18 cellular contexts compared by ENCODE assay signal in genomic region chr4:130416228-130416627, GRCh38.
A peak's percentile ranks its signal among the peaks of the same experiment; 100 is the strongest.
DNase-seq lines count a peak whose midpoint lies in the region; ATAC-seq, FAIRE-seq and TF ChIP-seq lines count a peak whose summit lies in the region.
"Had no signal": no experiment of that assay in that cellular context is flagged by ENCODE, and none has a peak within 500 bp of the region (broad histone marks: within the 10 kb centered on the region; RNA-seq: fewer than 3 reads in every experiment).

No MANE protein-coding gene starts in this region.

- H3K79me2 ChIP-seq in HepG2 (ENCODE audit: insufficient read depth, low read length) = no peaks in the 10 kb centered on the region
- H3K79me2 ChIP-seq in K562 (ENCODE audit: control insufficient read depth, insufficient read depth, low read length) = no peaks in the 10 kb centered on the region

- H3K9me3 ChIP-seq in HepG2 (ENCODE audit: low read length) = no peaks in the 10 kb centered on the region
- H3K9me3 ChIP-seq in right lobe of liver = no peaks in the 10 kb centered on the region
- no peaks in the 10 kb centered on the region for H3K9me3 ChIP-seq in K562 (replicated peaks; ENCODE audit: control insufficient read depth, insufficient read depth, low read depth, low read length)
- H3K9me3 ChIP-seq in small intestine (ENCODE audit: control insufficient read depth, low read depth) = no peaks in the 10 kb centered on the region
- H3K9me3 ChIP-seq: HAP-1 had no signal

- in situ Hi-C loops in HepG2 (cut with HindIII; ENCODE audit: extremely low pct_ligation_motif_present, low pct_unique_long_range_greater_than_20kb) = no loop called here
- in situ Hi-C loops in K562 (cut with MboI) = no loop called here

- H3K36me3 ChIP-seq in HepG2 (replicated peaks in 1 of 2; ENCODE audit: control insufficient read depth in 1 of 2, insufficient read depth in 2 of 2, low read length in 2 of 2) (no peaks in the 10 kb centered on the region), right lobe of liver (no peaks in the 10 kb centered on the region), K562 (ENCODE audit: control insufficient read depth, insufficient read depth, low read length) (no peaks in the 10 kb centered on the region), small intestine (ENCODE audit: control insufficient read depth in 2 of 2, insufficient read depth in 2 of 2, low read length in 2 of 2) (no peaks in the 10 kb centered on the region)
- H3K36me3 ChIP-seq: HAP-1 had no signal

- H3K4me3 ChIP-seq in HepG2 (replicated peaks in 1 of 3; ENCODE audit: insufficient read depth in 1 of 3, low read depth in 2 of 3, low read length in 3 of 3) (no peak overlapping the region), right lobe of liver (no peak overlapping the region), K562 (no peak overlapping the region), small intestine (ENCODE audit: low read depth in 1 of 2, low read length in 2 of 2) (no peak overlapping the region)
- H3K4me3 ChIP-seq: HAP-1 had no signal

- DNase-seq in HepG2 (ENCODE audit: low spot score) (no peak), right lobe of liver (no peak), K562 (ENCODE audit: extremely low read depth in 1 of 4, low spot score in 3 of 4) (no peak), small intestine (no peak), dedifferentiated amniotic fluid mesenchymal stem cell (ENCODE audit: extremely low spot score) (no peak)
- no peak for DNase-seq in NK-92 treated with Interleukin-12 subunit alpha and Interleukin-12 subunit beta, amount 100 ng/mL, for 24 hours (lab: John Stamatoyannopoulos, UW)
- DNase-seq: C1 segment of cervical spinal cord; Calu3; CD4-positive, alpha-beta memory T cell; COR-L47; DMS53; DMS79 treated with DMSO at 0.1 percent for 48 hours; GOT3; HFFc6 had no signal

- ATAC-seq in HepG2 = no peak
- no peak for ATAC-seq in right lobe of liver
- no peak for ATAC-seq in K562

- no peak overlapping the region for H3K4me2 ChIP-seq in HepG2 (ENCODE audit: low read depth, low read length)
- H3K4me2 ChIP-seq in K562 (ENCODE audit: insufficient read depth, low read length) = no peak overlapping the region

- TF ChIP-seq CTCF in HepG2 (CRISPR knock-in tag; IDR thresholded peaks at IDR 0.05) (no peak), right lobe of liver (IDR thresholded peaks at IDR 0.05) (no peak), K562 (IDR thresholded peaks at IDR 0.05 in 2 of 3, conservative IDR thresholded peaks at IDR 0.05 in 1 of 3; ENCODE audit: insufficient read depth in 2 of 3, low read depth in 1 of 3, low read length in 3 of 3) (no peak)

- no peaks in the 10 kb centered on the region for H3K9me1 ChIP-seq in K562 (ENCODE audit: control insufficient read depth, insufficient read depth, low read length)

- H3K27ac ChIP-seq in HepG2 (ENCODE audit: extremely low read length, insufficient read depth, low read length) (no peak overlapping the region), right lobe of liver (no peak overlapping the region), K562 (ENCODE audit: extremely low read depth, low read depth, low read length) (no peak overlapping the region), small intestine (ENCODE audit: low read depth in 1 of 2, low read length in 1 of 2) (no peak overlapping the region)
- H3K27ac ChIP-seq: 22Rv1 had no signal

- H2AFZ ChIP-seq in HepG2 (ENCODE audit: low read length) = no peak overlapping the region
- H2AFZ ChIP-seq in K562 (ENCODE audit: low read depth, low read length) = no peak overlapping the region

- H4K20me1 ChIP-seq in HepG2 (ENCODE audit: insufficient read depth, low read length) = no peaks in the 10 kb centered on the region
- H4K20me1 ChIP-seq in K562 (replicated peaks; ENCODE audit: control insufficient read depth, insufficient read depth, low read length) = no peaks in the 10 kb centered on the region

- H3K4me1 ChIP-seq in HepG2 (ENCODE audit: insufficient read depth, low read length) = no peaks in the 10 kb centered on the region
- H3K4me1 ChIP-seq in right lobe of liver = no peaks in the 10 kb centered on the region
- no peaks in the 10 kb centered on the region for H3K4me1 ChIP-seq in K562 (replicated peaks in 1 of 2; ENCODE audit: control insufficient read depth in 2 of 2, insufficient read depth in 2 of 2, low read length in 2 of 2)
- no peaks in the 10 kb centered on the region for H3K4me1 ChIP-seq in small intestine (ENCODE audit: control insufficient read depth in 2 of 2, insufficient read depth in 1 of 2, low read depth in 1 of 2, low read length in 1 of 2)
- H3K4me1 ChIP-seq: HAP-1 had no signal

- H3K27me3 ChIP-seq in HepG2 (ENCODE audit: control insufficient read depth in 1 of 2, insufficient read depth in 2 of 2, low read length in 2 of 2) (no peaks in the 10 kb centered on the region), right lobe of liver (no peaks in the 10 kb centered on the region), K562 (ENCODE audit: control insufficient read depth in 2 of 2, insufficient read depth in 2 of 2, low read length in 2 of 2) (no peaks in the 10 kb centered on the region), small intestine (ENCODE audit: control insufficient read depth in 2 of 2, insufficient read depth in 2 of 2, low read length in 2 of 2) (no peaks in the 10 kb centered on the region)

- 5% methylated on average over 1 of the region's 1 CpG for WGBS in HepG2 (ENCODE audit: low lambda C conversion rate)
- WGBS in right lobe of liver (ENCODE audit: insufficient coverage, low coverage, low lambda C conversion rate, missing lambda C conversion rate) = 30% methylated on average over 1 of the region's 1 CpG
- WGBS in K562 (ENCODE audit: insufficient coverage, low coverage, missing lambda C conversion rate) = 0% methylated on average over 1 of the region's 1 CpG
- WGBS in small intestine, 3 donors = 86 to 90% (median 89%) methylated on average over 1 of the region's 1 CpG

- no TSS peak for BruUV-seq in HepG2 (replicated peaks; lab: Mats Ljungman, UMichigan)
- BruUV-seq in K562 (replicated peaks; lab: Mats Ljungman, UMichigan) = no TSS peak

- intact Hi-C loops in HepG2 (cut with micrococcal nuclease; ENCODE audit: unreplicated experiment) (no loop called here), right lobe of liver (cut with DNase I) (no loop called here), K562 (cut with micrococcal nuclease) (no loop called here)

- CTCF ChIA-PET in HepG2 (lab: Yijun Ruan, JAX; ENCODE audit: low intra/inter-chr PET ratio, low total read pairs) = no interaction called here
- CTCF ChIA-PET in K562 (lab: Yijun Ruan, JAX; ENCODE audit: low intra/inter-chr PET ratio) = no interaction called here

- TF ChIP-seq RAD21 in HepG2 (CRISPR knock-in tag; IDR thresholded peaks at IDR 0.05) = no peak
- no peak for TF ChIP-seq RAD21 in K562 (CRISPR knock-in tag; conservative IDR thresholded peaks at IDR 0.05 in 1 of 2, IDR thresholded peaks at IDR 0.05 in 1 of 2)

- FAIRE-seq in HepG2 (lab: Jason Lieb, UNC) (no peak), K562 (lab: Jason Lieb, UNC) (no peak), small intestine (lab: Jason Lieb, UNC) (peak; percentile 72)
- FAIRE-seq: GM12892, H54 had no signal

- no peak for TF ChIP-seq POLR2A in HepG2 (IDR thresholded peaks at IDR 0.05; ENCODE audit: insufficient read depth in 1 of 2, low read depth in 2 of 2, low read length in 2 of 2)
- TF ChIP-seq POLR2A in right lobe of liver (IDR thresholded peaks at IDR 0.05) = no peak
- no peak for TF ChIP-seq POLR2A in K562 (conservative IDR thresholded peaks at IDR 0.05)

- TF ChIP-seq EP300 in HepG2 (IDR thresholded peaks at IDR 0.05; ENCODE audit: low read depth in 2 of 2, low read length in 2 of 2) (no peak), HepG2 (CRISPR knock-in tag; IDR thresholded peaks at IDR 0.05; ENCODE audit: borderline replicate concordance) (no peak), K562 (IDR thresholded peaks at IDR 0.05; ENCODE audit: low read length) (no peak)

- POLR2A ChIA-PET in HepG2 (lab: Yijun Ruan, JAX) = no interaction called here
- POLR2A ChIA-PET in K562 (lab: Yijun Ruan, JAX) = no interaction called here

- H3K9ac ChIP-seq in HepG2 (ENCODE audit: insufficient read depth, low read depth, low read length) (no peak overlapping the region), K562 (ENCODE audit: insufficient read depth in 1 of 2, low read depth in 2 of 2, low read length in 2 of 2) (no peak overlapping the region)

TF ChIP-seq in HepG2, 621 proteins besides CTCF, POLR2A, EP300 and RAD21 (continues in another document):
- no peak for TF ChIP-seq HMGA1 (CRISPR knock-in tag; conservative IDR thresholded peaks at IDR 0.05)
- TF ChIP-seq, protein P1, sequence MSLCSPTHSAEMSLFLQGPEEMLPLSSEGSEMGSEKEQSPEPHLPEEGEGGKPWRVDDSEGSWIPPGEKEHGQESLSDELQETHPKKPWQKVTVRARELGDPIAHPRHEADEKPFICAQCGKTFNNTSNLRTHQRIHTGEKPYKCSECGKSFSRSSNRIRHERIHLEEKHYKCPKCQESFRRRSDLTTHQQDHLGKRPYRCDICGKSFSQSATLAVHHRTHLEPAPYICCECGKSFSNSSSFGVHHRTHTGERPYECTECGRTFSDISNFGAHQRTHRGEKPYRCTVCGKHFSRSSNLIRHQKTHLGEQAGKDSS (CRISPR knock-in tag; IDR thresholded peaks at IDR 0.05; ENCODE audit: borderline replicate concordance, low read depth) = no peak
- TF ChIP-seq FOXK2 (IDR thresholded peaks at IDR 0.05) = no peak
- TF ChIP-seq ZNF749 (CRISPR knock-in tag; IDR thresholded peaks at IDR 0.05; ENCODE audit: borderline replicate concordance) = no peak
- TF ChIP-seq ZNF746 (CRISPR knock-in tag; IDR thresholded peaks at IDR 0.05) = no peak
- TF ChIP-seq SP5 (CRISPR knock-in tag; IDR thresholded peaks at IDR 0.05; ENCODE audit: borderline replicate concordance, low read depth) = no peak
- TF ChIP-seq JUNB (CRISPR knock-in tag; IDR thresholded peaks at IDR 0.05; ENCODE audit: borderline replicate concordance) = no peak

TF ChIP-seq in K562, 482 proteins besides CTCF, POLR2A, EP300 and RAD21:
- TF ChIP-seq NFRKB (IDR thresholded peaks at IDR 0.05; ENCODE audit: low read depth) (no peak), MAFF (IDR thresholded peaks at IDR 0.05; ENCODE audit: low read length) (peak; percentile 17; the same call in 1 of the 2 replicates), MAFK (IDR thresholded peaks at IDR 0.05; ENCODE audit: low read length) (peak; percentile 27; the same call in 1 of the 2 replicates), MAFG (tag; conservative IDR thresholded peaks at IDR 0.05) (peak; percentile 37; the same call in 1 of the 2 replicates), BACH1 (tag; IDR thresholded peaks at IDR 0.05) (no peak), ETV1 (tag; conservative IDR thresholded peaks at IDR 0.05; ENCODE audit: low read depth) (no peak), HDAC3 (IDR thresholded peaks at IDR 0.05; ENCODE audit: borderline replicate concordance, partially characterized antibody) (no peak), ZNF316 (IDR thresholded peaks at IDR 0.05) (peak; percentile 81), C11orf30 (IDR thresholded peaks at IDR 0.05; ENCODE audit: low read depth) (peak; percentile 39; the same call in 1 of the 2 replicates), KLF16 (IDR thresholded peaks at IDR 0.05) (no peak)

Comparison
In these comparisons a context has a peak if more than half of its experiments do, and no peak if none do; other contexts are left out.
1. Of the 241 proteins assayed by ChIP-seq in both HepG2 and K562: peak only in HepG2: none; only in K562: MAFG; in both: MAFF and MAFK; in neither: 238.